11 cellular contexts compared by ENCODE assay signal in the genomic region with DNA sequence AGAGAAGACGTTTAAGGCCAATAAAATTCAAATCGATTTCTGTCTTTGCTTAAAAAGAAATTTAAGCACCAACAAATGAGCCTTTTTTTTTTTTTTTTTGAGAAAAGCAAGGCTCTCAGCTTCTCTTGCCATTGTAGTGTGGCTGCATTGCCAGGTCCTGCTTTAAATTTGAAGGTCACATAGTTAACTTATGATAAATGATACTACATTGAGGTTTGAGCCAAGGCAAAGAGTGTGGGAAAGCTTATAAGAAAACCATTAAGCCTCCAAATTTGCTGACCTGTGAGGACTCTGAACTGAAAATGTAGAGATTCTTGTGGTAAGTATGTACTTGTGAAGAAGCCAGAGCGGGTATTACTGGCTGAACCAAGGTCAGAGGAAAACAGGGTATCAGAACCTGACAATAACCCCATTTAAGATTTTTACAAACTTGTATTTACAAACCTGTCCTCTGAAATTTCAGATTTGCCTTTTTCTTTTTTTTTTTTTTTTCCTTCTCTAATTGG.
"Had no signal": no experiment of that assay in that cellular context is flagged by ENCODE, and none has a peak within 500 bp of the region (broad histone marks: within the 10 kb centered on the region; RNA-seq: fewer than 3 reads in every experiment).

No MANE protein-coding gene starts in this region.

- H2AFZ ChIP-seq: GM23248, GM23338 had no signal

- ATAC-seq: GM23338, HCT116 had no signal

- H3K9me3 ChIP-seq: HAP-1 had no signal

- H3K4me2 ChIP-seq: GM23338 had no signal

- H3K36me3 ChIP-seq: HAP-1 had no signal

- H3K27ac ChIP-seq: GM23248 had no signal

- H3K9me3 Mint-ChIP-seq: GM23338, H9 had no signal

- H3K9ac ChIP-seq: GM23248 had no signal

- FAIRE-seq: H1, H54 had no signal

- H3K4me1 ChIP-seq: HAP-1 had no signal

- H3K27ac Mint-ChIP-seq: GM23338, H9, HFFc6 had no signal

- DNase-seq: GM23248, GOT3, H7, H9, HCEC 1CT, HFFc6 had no signal

- H3K4me3 ChIP-seq: GM23248, GM23338, HAP-1 had no signal
